ENCODE assay signal across 19 cellular contexts in genomic region chr19:19582471-19582870, GRCh38. TPM values are rescaled to one million over a fixed set of nuclear protein-coding genes. Genes with fewer than 3 reads are reported as not detected.
"Had no signal": no experiment of that assay in that cellular context is flagged by ENCODE, and none has a peak within 500 bp of the region (broad histone marks: within the 10 kb centered on the region; RNA-seq: fewer than 3 reads in every experiment).

No MANE protein-coding gene starts in this region.

- H3K4me2 ChIP-seq: neural progenitor cell had no signal

- H3K27me3 Mint-ChIP-seq: activated B cell treated with CpG ODN at 0.5 μM for 24 hours, naive B cell had no signal

- FAIRE-seq: TTC549 had no signal

- H3K4me1 ChIP-seq: gastrocnemius medialis, heart right ventricle, prostate gland, right atrium auricular region, tibial artery had no signal

- H3K36me3 ChIP-seq: gastrocnemius medialis, heart right ventricle, neural progenitor cell, prostate gland, right atrium auricular region, tibial artery had no signal

- H3K4me3 ChIP-seq: coronary artery, gastrocnemius medialis, heart right ventricle, mucosa of descending colon, neural progenitor cell, prostate gland, right atrium auricular region, tibial artery had no signal

- H2AFZ ChIP-seq: neural progenitor cell had no signal

- H3K27ac Mint-ChIP-seq: activated B cell treated with CpG ODN at 0.5 μM for 24 hours; activated naive CD4-positive, alpha-beta T cell treated with anti-CD3 and anti-CD28 coated beads for 36 hours had no signal

- H3K4me3 Mint-ChIP-seq: activated B cell treated with CpG ODN at 0.5 μM for 24 hours; activated naive CD4-positive, alpha-beta T cell treated with anti-CD3 and anti-CD28 coated beads for 36 hours; naive B cell; neural progenitor cell had no signal

- H3K9me3 ChIP-seq: gastrocnemius medialis, heart right ventricle, mucosa of descending colon, prostate gland, right atrium auricular region, tibial artery had no signal

- H3K36me3 Mint-ChIP-seq: naive B cell had no signal

- H3K9me3 Mint-ChIP-seq: activated B cell treated with CpG ODN at 0.5 μM for 24 hours; activated naive CD4-positive, alpha-beta T cell treated with anti-CD3 and anti-CD28 coated beads for 36 hours; neural progenitor cell had no signal

- ATAC-seq: gastrocnemius medialis; left ventricle myocardium superior; stimulated activated naive CD8-positive, alpha-beta T cell treated with anti-CD3 and anti-CD28 coated beads, Interleukin-15, Interleukin-2, amounts not matched to agents 100 U/mL and 50 U/mL, for 24 hours had no signal

- H3K27ac ChIP-seq: coronary artery, gastrocnemius medialis, heart right ventricle, neural progenitor cell, prostate gland, right atrium auricular region, tibial artery had no signal

- H3K27me3 ChIP-seq: gastrocnemius medialis, heart right ventricle, neural progenitor cell, right atrium auricular region, tibial artery had no signal

- H3K9ac ChIP-seq: neural progenitor cell had no signal

- DNase-seq: activated B cell treated with CpG ODN at 0.5 μM for 24 hours; activated CD4-positive, alpha-beta T cell treated with anti-CD3 and anti-CD28 coated beads for 4 hours; activated naive CD4-positive, alpha-beta T cell treated with anti-CD3 and anti-CD28 coated beads for 36 hours; aorta; gastrocnemius medialis; heart right ventricle; left ventricle myocardium superior; naive B cell; stimulated activated CD4-positive, alpha-beta T cell treated with anti-CD3 and anti-CD28 coated beads, Interleukin-2, amount 100 ng/mL, for 24 hours; stimulated activated naive CD8-positive, alpha-beta T cell treated with anti-CD3 and anti-CD28 coated beads, Interleukin-15, Interleukin-2, amounts not matched to agents 100 U/mL and 50 U/mL, for 24 hours; substantia nigra; tibial artery had no signal

- H3K4me1 Mint-ChIP-seq: activated B cell treated with CpG ODN at 0.5 μM for 24 hours, naive B cell had no signal

RNA-seq across cellular contexts. Expression of gene PBX4, which starts 36.0 kb away (rescaled TPM):
- total RNA-seq: gastrocnemius medialis, right atrium auricular region had no signal

RNA-seq across cellular contexts. Expression of gene CILP2, which starts 44.4 kb away (rescaled TPM):
- total RNA-seq: kidney epithelial cell had no signal
